Comparison of ENCODE assay signal across 8 cellular contexts in genomic region chr5:180830253-180831138, GRCh38. TPM values are rescaled to one million over a fixed set of nuclear protein-coding genes. Genes with fewer than 3 reads are reported as not detected.
A peak's percentile ranks its signal among the peaks of the same experiment; 100 is the strongest.
DNase-seq lines count a peak whose midpoint lies in the region; ATAC-seq and TF ChIP-seq lines count a peak whose summit lies in the region.

No MANE protein-coding gene starts in this region.

- whole genome bisulfite sequencing in tibial nerve, 2 donors, result 28 to 40% methylated on average over 31 of the region's 35 CpGs

- 0 out of 2 replicates have a peak, but pooled peaks cover 7% of the 10 kb centered on the region for H3K79me2 ChIP-seq in OCI-LY1 (ENCODE audit: insufficient read depth, low read length)
- H3K79me2 ChIP-seq in osteoblast (ENCODE audit: insufficient read depth, low read length), result peaks cover 33% of the 10 kb centered on the region

- DNase-seq in ACHN, result peak; percentile 20
- DNase-seq in activated gamma-delta T cell (lab: John Stamatoyannopoulos, UW), result peak; percentile 56
- DNase-seq in foreskin melanocyte, result peak; percentile 57
- no peak for DNase-seq in osteoblast (ENCODE audit: insufficient read length, low spot score, missing footprints)
- peak in 1 of 2 donors; percentile 41 for DNase-seq in tibial nerve (ENCODE audit: low spot score in 2 of 2)

- H3K4me2 ChIP-seq in OCI-LY1 (ENCODE audit: low read length), result peak overlapping the region; percentile 83
- H3K4me2 ChIP-seq in osteoblast (ENCODE audit: insufficient read depth, low read length), result peak overlapping the region; percentile 90

- TF ChIP-seq EP300 in tibial nerve (IDR thresholded peaks at IDR 0.05), result peak in 1 of 2 donors; percentile 6

- H3K9me2 ChIP-seq in OCI-LY1 (ENCODE audit: low read depth, low read length), result no peaks in the 10 kb centered on the region

- H3K4me1 ChIP-seq in OCI-LY1 (ENCODE audit: insufficient read depth, low read length, severe bottlenecking) (peaks cover 30% of the 10 kb centered on the region), osteoblast (ENCODE audit: insufficient read depth, low read length) (peaks cover 24% of the 10 kb centered on the region), tibial nerve (peaks cover 0 to 51% (median 36%) of the 10 kb centered on the region in 4 donors)

- TF ChIP-seq POLR2A in tibial nerve (IDR thresholded peaks at IDR 0.05), result peak in 1 of 2 donors; percentile 17

- H3K27ac ChIP-seq in OCI-LY1 (ENCODE audit: low read depth, low read length, poor library complexity, severe bottlenecking) (peak overlapping the region; percentile 89), osteoblast (ENCODE audit: low read depth, low read length) (peak overlapping the region; percentile 91), tibial nerve (peak overlapping the region; percentile 92 to 99 (median 98))

- H3F3A ChIP-seq in OCI-LY1 (ENCODE audit: insufficient read depth, low read length), result no peaks in the 10 kb centered on the region

- 0 out of 2 replicates have a peak, but pooled peaks have one; percentile 3 for TF ChIP-seq CTCF in OCI-LY1 (IDR thresholded peaks at IDR 0.05; ENCODE audit: low read length)
- TF ChIP-seq CTCF in osteoblast (IDR thresholded peaks at IDR 0.05; ENCODE audit: extremely low read depth, low read depth, low read length), result no peak
- no peak for TF ChIP-seq CTCF in tibial nerve (IDR thresholded peaks at IDR 0.05)

- H3K9me3 ChIP-seq in OCI-LY1 (ENCODE audit: low read length) (no peaks in the 10 kb centered on the region), osteoblast (ENCODE audit: low read depth, low read length) (no peaks in the 10 kb centered on the region), tibial nerve (peaks cover 0 to 14% (median 0%) of the 10 kb centered on the region in 4 donors)

- ATAC-seq in GM18861 (IDR thresholded peaks at IDR 0.05; ENCODE audit: unreplicated experiment) (peak; percentile 23), HG03095 (IDR thresholded peaks at IDR 0.05; ENCODE audit: unreplicated experiment) (peak; percentile 31)

- H3K27me3 ChIP-seq in OCI-LY1 (ENCODE audit: insufficient read depth, low read length) (no peaks in the 10 kb centered on the region), osteoblast (ENCODE audit: insufficient read depth, low read length) (no peaks in the 10 kb centered on the region), tibial nerve (no peaks in the 10 kb centered on the region)

- H4K20me1 ChIP-seq in OCI-LY1 (ENCODE audit: insufficient read depth, low read length) (no peaks in the 10 kb centered on the region), osteoblast (ENCODE audit: insufficient read depth, low read length) (no peaks in the 10 kb centered on the region)

- in situ Hi-C loops in ACHN (cut with HindIII; ENCODE audit: low pct_ligation_motif_present, low pct_unique_long_range_greater_than_20kb, low sequenced_read_pairs), result no loop called here

- peak overlapping the region; percentile 83 for H3K9ac ChIP-seq in OCI-LY1 (ENCODE audit: low read length)

- H3K4me3 ChIP-seq in OCI-LY1 (ENCODE audit: low read depth, low read length, poor library complexity, severe bottlenecking), result peak overlapping the region; percentile 70
- H3K4me3 ChIP-seq in osteoblast (ENCODE audit: insufficient read depth, low read length), result peak overlapping the region; percentile 88
- peak overlapping the region; percentile 63 to 88 (median 70) for H3K4me3 ChIP-seq in tibial nerve

- peaks cover 29% of the 10 kb centered on the region for H3K36me3 ChIP-seq in OCI-LY1 (ENCODE audit: insufficient read depth, low read length)
- peaks cover 5% of the 10 kb centered on the region for H3K36me3 ChIP-seq in osteoblast (ENCODE audit: insufficient read depth, low read length)
- H3K36me3 ChIP-seq in tibial nerve, result peaks cover 0 to 36% (median 4%) of the 10 kb centered on the region in 3 donors

- H2AFZ ChIP-seq in OCI-LY1 (ENCODE audit: low read length) (no peak overlapping the region), osteoblast (ENCODE audit: low read length) (peak overlapping the region; percentile 99)

RNA-seq across cellular contexts. Expression of gene MGAT1, which starts 27.9 kb away (rescaled TPM):
- 104 and 113 TPM in 2 replicates for total RNA-seq in osteoblast
- total RNA-seq in tibial nerve, result 100 to 1,000 TPM; 161 to 216 (median 195) TPM

RNA-seq across cellular contexts. Expression of gene ZFP62, which starts 30.6 kb away (rescaled TPM):
- total RNA-seq in osteoblast (12.4 and 18.1 TPM in 2 replicates), tibial nerve (10 to 100 TPM; 17.0 to 35.1 (median 25.3) TPM)
